Comparison of ENCODE assay signal across 26 cellular contexts in genomic region chr11:114282488-114282887, GRCh38. TPM values are rescaled to one million over a fixed set of nuclear protein-coding genes. Genes with fewer than 3 reads are reported as not detected.
"Had no signal": no experiment of that assay in that cellular context is flagged by ENCODE, and none has a peak within 500 bp of the region (broad histone marks: within the 10 kb centered on the region; RNA-seq: fewer than 3 reads in every experiment).

No MANE protein-coding gene starts in this region.

- H3K9ac ChIP-seq: KMS-11 had no signal

- H3K36me3 ChIP-seq: brain microvascular endothelial cell, cardiac muscle cell had no signal

- H3K4me3 ChIP-seq: cardiac muscle cell had no signal

- H3K27me3 ChIP-seq: brain microvascular endothelial cell had no signal

- H3K4me2 ChIP-seq: KMS-11 had no signal

- ATAC-seq: activated T-helper 17 cell treated with anti-CD3 and anti-CD28 coated beads, Interleukin-2, amount 50 U/mL, for 72 hours; PC-3; T-helper 17 cell had no signal

- H3K27ac ChIP-seq: brain microvascular endothelial cell, cardiac muscle cell, KMS-11 had no signal

- DNase-seq: activated B cell treated with CpG ODN at 0.5 μM for 24 hours; activated CD4-positive, alpha-beta memory T cell treated with anti-CD3 and anti-CD28 coated beads, Interleukin-2, amount 10 ng/mL, durations not matched to agents 7 days and 5 days; activated CD4-positive, alpha-beta T cell treated with anti-CD3 and anti-CD28 coated beads for 1 hour; activated CD4-positive, alpha-beta T cell treated with anti-CD3 and anti-CD28 coated beads, Interleukin-2, amount 50 U/mL, for 1 hour; activated gamma-delta T cell; activated naive CD4-positive, alpha-beta T cell treated with anti-CD3 and anti-CD28 coated beads for 36 hours; activated T-cell treated with anti-CD3 and anti-CD28 coated beads for 4 hours; activated T-cell treated with anti-CD3 and anti-CD28 coated beads, Interleukin-2, amount 50 U/mL, for 48 hours; brain microvascular endothelial cell; NCI-H1092; NCI-H1417; NCI-H1930; NCI-H2107; NCI-H2171 treated with DMSO at 0.1 percent for 48 hours; NCI-H345; NCI-H510A; NCI-H526 treated with DMSO at 0.1 percent for 48 hours; NCI-H82; PC-3; SHP77 treated with DMSO at 0.1 percent for 48 hours; T-helper 17 cell; T-helper 9 cell had no signal

RNA-seq across cellular contexts. Expression of gene NNMT, which starts 13.7 kb away (rescaled TPM):
- total RNA-seq: activated B cell treated with CpG ODN at 0.5 μM for 24 hours; activated CD4-positive, alpha-beta memory T cell treated with anti-CD3 and anti-CD28 coated beads, Interleukin-2, amount 10 ng/mL, durations not matched to agents 7 days and 5 days; activated CD8-positive, alpha-beta memory T cell treated with anti-CD3 and anti-CD28 coated beads for 36 hours; activated naive CD4-positive, alpha-beta T cell treated with anti-CD3 and anti-CD28 coated beads for 36 hours; activated T-helper 17 cell treated with anti-CD3 and anti-CD28 coated beads, Interleukin-2, amount 50 U/mL, for 72 hours; cardiac muscle cell; T-helper 17 cell had no signal
